In the genomic region with DNA sequence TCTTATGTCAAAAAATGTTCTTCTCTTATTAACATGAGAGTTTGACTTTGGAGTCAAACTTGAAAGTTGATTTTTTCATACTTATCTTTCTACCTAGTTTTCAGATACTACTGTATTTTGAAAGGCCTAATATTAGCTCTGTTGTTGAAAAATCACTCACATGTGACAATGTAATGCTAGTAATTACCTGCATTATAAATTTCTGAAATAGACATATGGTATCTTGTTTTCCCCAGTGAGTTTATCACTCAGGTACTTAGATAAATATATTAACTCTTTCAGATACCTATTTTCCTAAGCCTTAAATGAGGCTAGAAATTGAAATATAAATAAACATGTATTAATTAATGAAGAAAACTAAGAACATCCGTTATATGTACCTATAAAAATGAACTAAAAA, we compare ENCODE assay signal across 10 cellular contexts.
"Had no signal": no experiment of that assay in that cellular context is flagged by ENCODE, and none has a peak within 500 bp of the region (broad histone marks: within the 10 kb centered on the region; RNA-seq: fewer than 3 reads in every experiment).

No MANE protein-coding gene starts in this region.

- H3K9ac ChIP-seq: GM23248 had no signal

- H3K4me2 ChIP-seq: GM23338 had no signal

- H3K4me3 ChIP-seq: GM23248, GM23338, HAP-1 had no signal

- H3K36me3 ChIP-seq: HAP-1 had no signal

- H3K27ac ChIP-seq: GM23248 had no signal

- H3K4me1 ChIP-seq: HAP-1 had no signal

- H2AFZ ChIP-seq: GM23248, GM23338 had no signal

- DNase-seq: GM23248, GOT3, H7, H9, HCEC 1CT, HFFc6 had no signal

- H3K9me3 ChIP-seq: HAP-1 had no signal

- FAIRE-seq: H1, H54 had no signal
